ENCODE assay signal across 23 cellular contexts in the genomic region with DNA sequence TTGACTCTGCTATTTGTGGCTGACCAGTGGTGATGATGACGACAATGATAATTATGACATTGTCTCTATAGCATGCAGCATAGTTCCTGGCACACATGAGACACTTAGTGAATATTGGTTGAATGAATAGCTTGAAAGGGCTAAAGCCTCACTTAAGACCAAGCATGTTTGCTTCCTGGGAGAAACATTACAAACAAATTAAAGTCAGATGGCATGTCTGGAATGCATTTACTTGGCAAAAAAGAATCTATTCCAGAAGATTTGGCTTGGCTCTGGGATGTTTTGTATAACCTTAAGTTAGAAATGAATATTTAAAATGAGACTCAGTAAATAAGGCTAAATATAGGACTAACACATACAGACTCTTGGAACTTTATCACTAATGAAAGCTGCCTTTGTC. TPM values are rescaled to one million over a fixed set of nuclear protein-coding genes. Genes with fewer than 3 reads are reported as not detected.
DNase-seq lines count a peak whose midpoint lies in the region; ATAC-seq and TF ChIP-seq lines count a peak whose summit lies in the region.
"Had no signal": no experiment of that assay in that cellular context is flagged by ENCODE, and none has a peak within 500 bp of the region (broad histone marks: within the 10 kb centered on the region; RNA-seq: fewer than 3 reads in every experiment).

No MANE protein-coding gene starts in this region.

- no peak for TF ChIP-seq EP300 in ovary (IDR thresholded peaks at IDR 0.05)

- H3K4me3 ChIP-seq in GM23248 (no peak overlapping the region), ovary (no peak overlapping the region)
- H3K4me3 ChIP-seq: cardiac muscle cell, dorsolateral prefrontal cortex, tibial nerve had no signal

- H4K20me1 ChIP-seq in GM23248 (ENCODE audit: insufficient read depth), result no peaks in the 10 kb centered on the region

- peaks cover 14% of the 10 kb centered on the region for H3F3A ChIP-seq in GM23248 (ENCODE audit: insufficient read depth)

- DNase-seq in GM23248 (peak; percentile 75), amniotic epithelial cell (ENCODE audit: low read depth) (peak; percentile 32), iris pigment epithelial cell (ENCODE audit: low read depth) (peak; percentile 38), ovary (no peak), NCI-H69 (lab: John Stamatoyannopoulos, UW) (no peak)
- no peak for DNase-seq in activated CD8-positive, alpha-beta memory T cell treated with anti-CD3 and anti-CD28 coated beads, Interleukin-2, amount 50 U/mL, for 48 hours
- DNase-seq: activated CD4-positive, alpha-beta T cell treated with anti-CD3 and anti-CD28 coated beads for 4 hours; activated CD8-positive, alpha-beta memory T cell treated with anti-CD3 and anti-CD28 coated beads, Interleukin-2, amount 10 ng/mL, durations not matched to agents 7 days and 5 days; activated naive CD8-positive, alpha-beta T cell treated with anti-CD3 and anti-CD28 coated beads, Interleukin-2, amount 50 U/mL, for 24 hours; dorsolateral prefrontal cortex; glutamatergic neuron; KBM-7; left ventricle myocardium superior; NCI-H2081 treated with DMSO at 0.1 percent for 48 hours; NCI-H524; occipital lobe; stimulated activated CD4-positive, alpha-beta T cell treated with anti-CD3 and anti-CD28 coated beads, Interleukin-1b, Interleukin-23, amount 100 ng/mL, for 48 hours; stimulated activated naive CD4-positive, alpha-beta T cell treated with Interleukin-2 at 50 U/mL for 16 hours; SW 1271 had no signal

- no peaks in the 10 kb centered on the region for H3K9me2 ChIP-seq in GM23248 (ENCODE audit: insufficient read depth)

- H3K9me3 ChIP-seq in GM23248 (ENCODE audit: low read depth) (no peaks in the 10 kb centered on the region), ovary (no peaks in the 10 kb centered on the region)
- H3K9me3 ChIP-seq: tibial nerve had no signal

- no peak overlapping the region for H3K9ac ChIP-seq in GM23248

- H3K79me2 ChIP-seq in GM23248 (ENCODE audit: insufficient read depth), result no peaks in the 10 kb centered on the region

- H3K27ac ChIP-seq in GM23248 (peak overlapping the region; percentile 32), ovary (no peak overlapping the region)
- H3K27ac ChIP-seq: cardiac muscle cell, dorsolateral prefrontal cortex, RWPE1, tibial nerve had no signal

- no peaks in the 10 kb centered on the region for H3K36me3 ChIP-seq in GM23248 (ENCODE audit: low read depth)
- H3K36me3 ChIP-seq in ovary, result no peaks in the 10 kb centered on the region
- H3K36me3 ChIP-seq: cardiac muscle cell, tibial nerve had no signal

- TF ChIP-seq CTCF in ovary (IDR thresholded peaks at IDR 0.05), result no peak

- H2AFZ ChIP-seq in GM23248, result no peak overlapping the region

- 25 to 29% methylated on average over 1 of the region's 1 CpG for WGBS in GM23248 (ENCODE audit: low coverage in 1 of 2, low lambda C conversion rate in 2 of 2, missing lambda C conversion rate in 2 of 2), 2 experiments
- WGBS in ovary, 3 donors, result 74 to 85% (median 80%) methylated on average over 1 of the region's 1 CpG

- peak overlapping the region; percentile 22 for H3K4me2 ChIP-seq in GM23248 (ENCODE audit: unreplicated experiment)

- no peaks in the 10 kb centered on the region for H3K27me3 ChIP-seq in GM23248 (replicated peaks; ENCODE audit: insufficient read depth)
- no peaks in the 10 kb centered on the region for H3K27me3 ChIP-seq in ovary
- H3K27me3 ChIP-seq: cardiac muscle cell, tibial nerve had no signal

- in situ Hi-C loops in GM23248 (cut with MboI), result no loop called here

- peaks cover 22% of the 10 kb centered on the region for H3K4me1 ChIP-seq in GM23248 (ENCODE audit: insufficient read depth)
- H3K4me1 ChIP-seq in ovary (ENCODE audit: insufficient read depth), result no peaks in the 10 kb centered on the region

- no peak for TF ChIP-seq POLR2A in ovary (IDR thresholded peaks at IDR 0.05)

- intact Hi-C loops in ovary (cut with DNase I), result no loop called here

- no peak for ATAC-seq in HG03135 (IDR thresholded peaks at IDR 0.05; ENCODE audit: unreplicated experiment)
- ATAC-seq: activated CD8-positive, alpha-beta memory T cell treated with anti-CD3 and anti-CD28 coated beads, Interleukin-2, amount 10 ng/mL, durations not matched to agents 7 days and 5 days; activated naive CD8-positive, alpha-beta T cell treated with anti-CD3 and anti-CD28 coated beads, Interleukin-2, amount 50 U/mL, for 24 hours; left ventricle myocardium superior had no signal

RNA-seq across cellular contexts. Expression of gene GAS1, which starts 21.6 kb away (rescaled TPM):
- total RNA-seq in GM23248 (2014; rRNA removed; shearing (Covaris generic)), result 29.7 and 36.0 TPM in 2 replicates
- polyA plus RNA-seq in GM23248 (2016; fragmentation: Nextera tagmentation; extraction: Ambion mirVana) (8.1 and 10.7 TPM in 2 replicates), ovary (10 to 100 TPM; 30.9 to 71.4 TPM)
- total RNA-seq in ovary, result 100 to 1,000 TPM in 2 of 7 donors, 10 to 100 TPM in 5; 41.6 to 251 (median 82.3) TPM

Comparison
In these comparisons a context has a peak if more than half of its experiments do, and no peak if none do; other contexts are left out.
1. DNase-seq: peak in GM23248 (single experiment), amniotic epithelial cell (single experiment) and iris pigment epithelial cell (single experiment); none in ovary (0 of 5), activated CD8-positive, alpha-beta memory T cell treated with anti-CD3 and anti-CD28 coated beads, Interleukin-2, amount 50 U/mL, for 48 hours (single experiment) and NCI-H69 (single experiment).